Comparison of ENCODE assay signal across 13 cellular contexts in the genomic region with DNA sequence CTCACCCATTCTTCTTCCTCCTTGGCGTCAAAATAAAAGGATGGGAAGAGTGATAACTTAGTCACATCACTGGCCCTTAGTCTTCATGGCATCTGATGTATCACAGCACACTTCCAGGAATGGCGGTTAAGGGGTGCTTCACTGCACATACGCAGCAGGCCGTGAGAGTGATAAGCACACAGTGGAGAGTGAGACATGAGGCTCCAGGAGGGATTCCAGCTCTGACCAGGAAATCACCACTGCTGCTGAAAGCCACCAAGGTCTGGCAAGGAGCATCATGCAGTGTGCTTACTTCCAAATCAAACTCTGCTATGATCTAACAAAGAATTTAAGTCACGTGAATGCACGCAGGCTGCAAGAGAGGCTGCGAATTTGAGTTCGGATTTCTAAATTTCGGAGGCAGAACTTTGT.
DNase-seq lines count a peak whose midpoint lies in the region; ATAC-seq and TF ChIP-seq lines count a peak whose summit lies in the region.
"Had no signal": no experiment of that assay in that cellular context is flagged by ENCODE, and none has a peak within 500 bp of the region (broad histone marks: within the 10 kb centered on the region; RNA-seq: fewer than 3 reads in every experiment).

No MANE protein-coding gene starts in this region.

- H3K9me2 ChIP-seq in DOHH2 (replicated peaks; ENCODE audit: control insufficient read depth, low read length) = no peaks in the 10 kb centered on the region

- no peak overlapping the region for H3K4me3 ChIP-seq in DOHH2 (ENCODE audit: low read length)
- peak overlapping the region; percentile 71 for H3K4me3 ChIP-seq in adipocyte (ENCODE audit: low read length)
- no peak overlapping the region for H3K4me3 ChIP-seq in parathyroid adenoma (ENCODE audit: low read depth, low read length)
- H3K4me3 ChIP-seq in lower leg skin (ENCODE audit: low read depth, poor library complexity, severe bottlenecking) = no peak overlapping the region
- H3K4me3 ChIP-seq: upper lobe of left lung had no signal

- H3K27ac ChIP-seq in DOHH2 (ENCODE audit: low read depth, low read length) (no peak overlapping the region), parathyroid adenoma (peak overlapping the region; percentile 37)

- WGBS in lower leg skin, 2 donors = 68 to 74% methylated on average over 9 of the region's 9 CpGs

- H3K36me3 ChIP-seq in DOHH2 (ENCODE audit: control insufficient read depth, low read length) (peaks cover 39% of the 10 kb centered on the region), adipocyte (ENCODE audit: control insufficient read depth, insufficient read depth, low read length, severe bottlenecking) (peaks cover 6% of the 10 kb centered on the region), parathyroid adenoma (ENCODE audit: control insufficient read depth, insufficient read depth, low read length) (no peaks in the 10 kb centered on the region)
- H3K36me3 ChIP-seq: upper lobe of left lung had no signal

- ATAC-seq in Right ventricle myocardium inferior (peak; percentile 85), HG03025 (IDR thresholded peaks at IDR 0.05; ENCODE audit: low FRiP score, unreplicated experiment) (no peak)
- ATAC-seq: Panc1 had no signal

- DNase-seq in adipocyte (ENCODE audit: low read depth) = no peak
- no peak for DNase-seq in Right ventricle myocardium inferior (ENCODE audit: missing footprints)
- no peak for DNase-seq in GOT3 (lab: John Stamatoyannopoulos, UW)
- no peak for DNase-seq in lower leg skin (ENCODE audit: low spot score in 2 of 2)
- DNase-seq in germinal center (ENCODE audit: low spot score) = no peak
- DNase-seq: CD4-positive, alpha-beta T cell; dorsolateral prefrontal cortex; stimulated activated CD4-positive, alpha-beta T cell treated with anti-CD3 and anti-CD28 coated beads, Interleukin-4, amount 100 ng/mL, for 1 hour; upper lobe of left lung had no signal

- H3K9ac ChIP-seq in adipocyte (ENCODE audit: low read length) (peak overlapping the region; percentile 60), parathyroid adenoma (no peak overlapping the region)

- no peak for TF ChIP-seq POLR2A in lower leg skin (IDR thresholded peaks at IDR 0.05)

- H3K4me2 ChIP-seq in DOHH2 (ENCODE audit: low read length) (peak overlapping the region; percentile 32), parathyroid adenoma (ENCODE audit: low read length) (peak overlapping the region; percentile 43)

- peaks cover 25% of the 10 kb centered on the region; the same call in 1 of the 2 replicates for H4K20me1 ChIP-seq in DOHH2 (ENCODE audit: control insufficient read depth, insufficient read depth, low read depth, low read length)

- H3K9me3 ChIP-seq in DOHH2 (ENCODE audit: control insufficient read depth, insufficient read depth, low read length) (no peaks in the 10 kb centered on the region), adipocyte (ENCODE audit: control insufficient read depth, low read length) (no peaks in the 10 kb centered on the region), parathyroid adenoma (ENCODE audit: control insufficient read depth, low read length) (no peaks in the 10 kb centered on the region)
- H3K9me3 ChIP-seq: upper lobe of left lung had no signal

- TF ChIP-seq CTCF in DOHH2 (IDR thresholded peaks at IDR 0.05; ENCODE audit: low read depth, low read length, poor library complexity, severe bottlenecking) (no peak), parathyroid adenoma (IDR thresholded peaks at IDR 0.05) (no peak), lower leg skin (IDR thresholded peaks at IDR 0.05) (no peak)

- peaks cover 54% of the 10 kb centered on the region for H3K4me1 ChIP-seq in DOHH2 (ENCODE audit: control insufficient read depth, low read length)
- peaks cover 43% of the 10 kb centered on the region for H3K4me1 ChIP-seq in adipocyte (ENCODE audit: control insufficient read depth, insufficient read depth, low read length)
- peaks cover 36% of the 10 kb centered on the region for H3K4me1 ChIP-seq in parathyroid adenoma

- no peak overlapping the region for H2AFZ ChIP-seq in parathyroid adenoma

- intact Hi-C loops in Right ventricle myocardium inferior (cut with DNase I) = no loop called here
- intact Hi-C loops in lower leg skin (cut with DNase I; ENCODE audit: low total_unique reads) = no loop called here

- H3K79me2 ChIP-seq in DOHH2 (ENCODE audit: control insufficient read depth, low read length) (peaks cover 93% of the 10 kb centered on the region), parathyroid adenoma (peaks cover 58% of the 10 kb centered on the region)

- H3K27me3 ChIP-seq in DOHH2 (ENCODE audit: control insufficient read depth, low read length) (no peaks in the 10 kb centered on the region), adipocyte (replicated peaks; ENCODE audit: control insufficient read depth, insufficient read depth, low read length) (no peaks in the 10 kb centered on the region), parathyroid adenoma (ENCODE audit: control insufficient read depth, insufficient read depth, low read length) (no peaks in the 10 kb centered on the region)
- H3K27me3 ChIP-seq: dorsolateral prefrontal cortex, upper lobe of left lung had no signal

- no peaks in the 10 kb centered on the region for H3F3A ChIP-seq in DOHH2 (ENCODE audit: control insufficient read depth, insufficient read depth)
